In genomic region chr12:11877869-11878780, GRCh38 we compare ENCODE assay signal across 8 cellular contexts.
DNase-seq lines count a peak whose midpoint lies in the region; ATAC-seq and TF ChIP-seq lines count a peak whose summit lies in the region.

No MANE protein-coding gene starts in this region.

- H3K79me1 ChIP-seq in IMR-90 (ENCODE audit: low read depth in 1 of 2, low read length in 2 of 2): peaks cover 20 to 64% of the 10 kb centered on the region in 2 experiments

- CTCF ChIA-PET in IMR-90 (lab: Yijun Ruan, JAX): interaction anchor here (0.6 kb wide), 1 partner anchor 228 kb away, joined by 3 read pairs; the partner anchor contains the start of gene ETV6

- peak overlapping the region; percentile 89 for H2AFZ ChIP-seq in IMR-90 (replicated peaks; ENCODE audit: low read length, poor library complexity)

- no peaks in the 10 kb centered on the region for H3K9me3 ChIP-seq in IMR-90 (ENCODE audit: control insufficient read depth, insufficient read depth, low read length)
- no peaks in the 10 kb centered on the region for H3K9me3 ChIP-seq in thymus (ENCODE audit: control insufficient read depth)

- peak overlapping the region; percentile 13; the same call in 2 of the 3 replicates for H2BK15ac ChIP-seq in IMR-90 (ENCODE audit: low read depth, low read length)

- peaks cover 7% of the 10 kb centered on the region for H3K4me1 ChIP-seq in IMR-90 (ENCODE audit: control insufficient read depth, insufficient read depth, low read length)
- peaks cover 48% of the 10 kb centered on the region for H3K4me1 ChIP-seq in thymus (ENCODE audit: control insufficient read depth, insufficient read depth, low read length)

- H2BK120ac ChIP-seq in IMR-90 (ENCODE audit: low read depth, low read length): peak overlapping the region; percentile 92

- peak overlapping the region; percentile 27 for H3K9ac ChIP-seq in IMR-90 (ENCODE audit: low read depth, low read length)

- dilution Hi-C loops in IMR-90 (cut with HindIII; ENCODE audit: low sequenced_read_pairs, unreplicated experiment): no loop called here

- WGBS in IMR-90 (ENCODE audit: extremely low coverage in 2 of 2, insufficient read length in 1 of 2), 2 experiments: 91% methylated on average over 4 of the region's 14 CpGs; no CpG with 5 or more reads in 1 of the 2 experiments
- 44% methylated on average over 14 of the region's 14 CpGs for WGBS in thymus

- 0 out of 2 replicates have a peak overlapping the region, but pooled peaks have one; percentile 26 for H3K56ac ChIP-seq in IMR-90 (ENCODE audit: extremely low read depth, insufficient read depth, low read length)

- H4K91ac ChIP-seq in IMR-90 (ENCODE audit: insufficient read depth, low read depth, low read length): peak overlapping the region; percentile 80

- peaks cover 4% of the 10 kb centered on the region; the same call in 1 of the 2 replicates for H4K20me1 ChIP-seq in IMR-90 (ENCODE audit: insufficient read depth, low read length)

- H3K27ac Mint-ChIP-seq in naive thymus-derived CD8-positive, alpha-beta T cell: peak overlapping the region in 2 of 10 donors; percentile 13 to 74

- peak overlapping the region; percentile 94 for H3K4ac ChIP-seq in IMR-90 (ENCODE audit: low read depth, low read length)

- H3K27me3 ChIP-seq in IMR-90 (ENCODE audit: control insufficient read depth, insufficient read depth, low read length) (no peaks in the 10 kb centered on the region), thymus (ENCODE audit: control insufficient read depth, insufficient read depth) (no peaks in the 10 kb centered on the region)

- peak; percentile 99 for ATAC-seq in IMR-90 (ENCODE audit: low read depth)
- ATAC-seq in naive thymus-derived CD8-positive, alpha-beta T cell: no peak

- H2AK9ac ChIP-seq in IMR-90 (replicated peaks; ENCODE audit: low read depth, low read length, poor library complexity): peak overlapping the region; percentile 89

- BruUV-seq in IMR-90 (replicated peaks; lab: Mats Ljungman, UMichigan): no TSS peak

- intact Hi-C loops in IMR-90 (cut with micrococcal nuclease): loop anchor here (5.0 kb wide), 1 partner anchor 296 kb away; no protein-coding TSS in a partner anchor

- peak overlapping the region; percentile 52; the same call in 1 of the 2 replicates for H3K23ac ChIP-seq in IMR-90 (ENCODE audit: low read depth, low read length)

- peak overlapping the region in 1 of 2 experiments; percentile 93; a peak in 2 of 4 replicates for H4K8ac ChIP-seq in IMR-90 (ENCODE audit: low read depth in 2 of 2, low read length in 2 of 2)

- H3K27ac ChIP-seq in IMR-90 (ENCODE audit: insufficient read depth, low read length) (peak overlapping the region; percentile 63), thymus (ENCODE audit: low read depth) (peak overlapping the region; percentile 71)

- peak; percentile 93 for DNase-seq in AG08395 (ENCODE audit: low spot score)
- peak; percentile 80 for DNase-seq in IMR-90
- DNase-seq in amniotic epithelial cell (ENCODE audit: low read depth): peak; percentile 73
- DNase-seq in iPS-NIHi7 (ENCODE audit: extremely low spot score): peak; percentile 53
- DNase-seq in naive thymus-derived CD8-positive, alpha-beta T cell: no peak
- no peak for DNase-seq in activated T-cell treated with anti-CD3 and anti-CD28 coated beads for 4 hours
- no peak for DNase-seq in activated effector memory CD4-positive, alpha-beta T cell treated with anti-CD3 and anti-CD28 coated beads, Interleukin-2, amount 50 U/mL, for 16 hours

- peak overlapping the region; percentile 79 for H2BK5ac ChIP-seq in IMR-90 (ENCODE audit: low read depth, low read length, poor library complexity, severe bottlenecking)

- peaks cover 16 to 32% (median 25%) of the 10 kb centered on the region in 4 donors for H3K4me1 Mint-ChIP-seq in naive thymus-derived CD8-positive, alpha-beta T cell

- peak overlapping the region; percentile 53 for H4K5ac ChIP-seq in IMR-90 (ENCODE audit: low read depth, low read length)

- H3K9me1 ChIP-seq in IMR-90 (ENCODE audit: insufficient read depth, low read length): peaks cover 12% of the 10 kb centered on the region

- H3K36me3 ChIP-seq in IMR-90 (ENCODE audit: control insufficient read depth, insufficient read depth, low read length): no peaks in the 10 kb centered on the region; the same call in 1 of the 2 replicates
- H3K36me3 ChIP-seq in thymus (ENCODE audit: control insufficient read depth, insufficient read depth): peaks cover 9% of the 10 kb centered on the region

- TF ChIP-seq POLR2A in IMR-90 (IDR thresholded peaks at IDR 0.05; ENCODE audit: low read depth, low read length): no peak

- H3K18ac ChIP-seq in IMR-90 (ENCODE audit: low read depth, low read length): peak overlapping the region; percentile 43

- in situ Hi-C loops in IMR-90 (cut with MboI; ENCODE audit: low sequenced_read_pairs): no loop called here

- peak overlapping the region; percentile 49 for H3K4me2 ChIP-seq in IMR-90 (ENCODE audit: low read depth, low read length)

- peaks cover 3 to 30% (median 24%) of the 10 kb centered on the region in 3 donors for H3K36me3 Mint-ChIP-seq in naive thymus-derived CD8-positive, alpha-beta T cell

- peak overlapping the region; percentile 93 for H3K14ac ChIP-seq in IMR-90 (replicated peaks; ENCODE audit: low read depth, low read length)

- no peak for TF ChIP-seq CTCF in IMR-90 (conservative IDR thresholded peaks at IDR 0.05; ENCODE audit: low read depth, low read length)

- H3K27me3 Mint-ChIP-seq in naive thymus-derived CD8-positive, alpha-beta T cell: no peaks in the 10 kb centered on the region

- POLR2A ChIA-PET in IMR-90 (lab: Charles Lee; ENCODE audit: unreplicated experiment): interaction anchor here (0.5 to 0.6 kb wide), 2 partner anchors 115 to 134 kb away, joined by 3 to 4 read pairs; no protein-coding TSS in a partner anchor
- POLR2A ChIA-PET in naive thymus-derived CD8-positive, alpha-beta T cell (lab: Charles Lee): no interaction called here

- peak overlapping the region; percentile 84 for H2AK5ac ChIP-seq in IMR-90 (ENCODE audit: low read depth, low read length)

- H2BK20ac ChIP-seq in IMR-90 (ENCODE audit: low read depth, low read length): peak overlapping the region; percentile 87

- H3K4me3 Mint-ChIP-seq in naive thymus-derived CD8-positive, alpha-beta T cell: no peak overlapping the region

- TF ChIP-seq RAD21 in IMR-90 (IDR thresholded peaks at IDR 0.05; ENCODE audit: low read length): no peak

- H3K9me3 Mint-ChIP-seq in naive thymus-derived CD8-positive, alpha-beta T cell: no peaks in the 10 kb centered on the region

- H3K4me3 ChIP-seq in IMR-90 (ENCODE audit: insufficient read depth, low read depth, low read length): no peak overlapping the region
- no peak overlapping the region for H3K4me3 ChIP-seq in thymus (ENCODE audit: low read length)

TF ChIP-seq in IMR-90, 13 proteins besides CTCF, POLR2A, EP300 and RAD21:
- TF ChIP-seq CHD1 (IDR thresholded peaks at IDR 0.05; ENCODE audit: low read depth, low read length): no peak
- TF ChIP-seq MXI1 (IDR thresholded peaks at IDR 0.05; ENCODE audit: borderline replicate concordance, low read depth, low read length): no peak
- TF ChIP-seq MAZ (IDR thresholded peaks at IDR 0.05; ENCODE audit: borderline replicate concordance, low read depth, low read length): peak; percentile 45; the same call in 1 of the 2 replicates
- TF ChIP-seq FOS (IDR thresholded peaks at IDR 0.05; ENCODE audit: low read depth, low read length): peak; percentile 49

Comparison
In these comparisons a context has a peak if more than half of its experiments do, and no peak if none do; other contexts are left out.
1. DNase-seq: peak in AG08395 (single experiment), IMR-90 (single experiment), amniotic epithelial cell (single experiment) and iPS-NIHi7 (single experiment); none in naive thymus-derived CD8-positive, alpha-beta T cell (0 of 10), activated T-cell treated with anti-CD3 and anti-CD28 coated beads for 4 hours (single experiment) and activated effector memory CD4-positive, alpha-beta T cell treated with anti-CD3 and anti-CD28 coated beads, Interleukin-2, amount 50 U/mL, for 16 hours (single experiment).